40 cellular contexts compared by ENCODE assay signal in genomic region chr17:35144840-35145239, GRCh38. TPM values are rescaled to one million over a fixed set of nuclear protein-coding genes. Genes with fewer than 3 reads are reported as not detected.
"Had no signal": no experiment of that assay in that cellular context is flagged by ENCODE, and none has a peak within 500 bp of the region (broad histone marks: within the 10 kb centered on the region; RNA-seq: fewer than 3 reads in every experiment).

No MANE protein-coding gene starts in this region.

- H3K27ac ChIP-seq: adrenal gland, body of pancreas, brain microvascular endothelial cell, breast epithelium, VCaP had no signal

- H3K9me3 ChIP-seq: adrenal gland, body of pancreas, breast epithelium had no signal

- H3K4me1 Mint-ChIP-seq: activated T-helper 17 cell treated with anti-CD3 and anti-CD28 coated beads, Interleukin-2, amount 50 U/mL, for 72 hours had no signal

- DNase-seq: activated B cell treated with CpG ODN at 0.5 μM for 24 hours; activated CD4-positive, alpha-beta memory T cell treated with anti-CD3 and anti-CD28 coated beads for 36 hours; activated CD4-positive, alpha-beta T cell treated with anti-CD3 and anti-CD28 coated beads for 4 hours; activated CD4-positive, alpha-beta T cell treated with anti-CD3 and anti-CD28 coated beads, Interleukin-2, amount 10 ng/mL, durations not matched to agents 24 days and 14 days; activated CD4-positive, alpha-beta T cell treated with anti-CD3 and anti-CD28 coated beads, Interleukin-2, amount 50 U/mL, for 1 hour; activated CD4-positive, alpha-beta T cell treated with anti-CD3 and anti-CD28 coated beads, Interleukin-2, amount 50 U/mL, for 4 hours; activated CD4-positive, CD25-positive, alpha-beta regulatory T cell treated with anti-CD3 and anti-CD28 coated beads, Interleukin-2, amount 50 U/mL, for 72 hours; activated CD8-positive, alpha-beta memory T cell treated with anti-CD3 and anti-CD28 coated beads, Interleukin-2, amount 50 U/mL, for 4 hours; activated CD8-positive, alpha-beta T cell treated with anti-CD3 and anti-CD28 coated beads for 36 hours; activated effector memory CD4-positive, alpha-beta T cell treated with anti-CD3 and anti-CD28 coated beads, Interleukin-2, amount 50 U/mL, for 16 hours; activated gamma-delta T cell treated with Interleukin-2 at 50 U/mL for 16 hours; activated naive CD4-positive, alpha-beta T cell; activated naive CD4-positive, alpha-beta T cell treated with anti-CD3 and anti-CD28 coated beads for 36 hours; activated naive CD4-positive, alpha-beta T cell treated with anti-CD3 and anti-CD28 coated beads, Interleukin-2, amount 50 U/mL, for 16 hours; activated naive CD8-positive, alpha-beta T cell treated with anti-CD3 and anti-CD28 coated beads for 36 hours; activated T-cell treated with anti-CD3 and anti-CD28 coated beads for 4 hours; activated T-cell treated with anti-CD3 and anti-CD28 coated beads, Interleukin-2, amount 50 U/mL, for 1 hour; activated T-cell treated with anti-CD3 and anti-CD28 coated beads, Interleukin-2, amount 50 U/mL, for 4 hours; activated T-cell treated with anti-CD3 and anti-CD28 coated beads, Interleukin-2, amount 50 U/mL, for 72 hours; adrenal gland; amniotic stem cell; aorta; body of pancreas; brain microvascular endothelial cell; caudate nucleus; cerebellar nuclear complex; T-cell; T-helper 2 cell; T-helper 9 cell had no signal

- H3K27me3 Mint-ChIP-seq: activated CD4-positive, alpha-beta memory T cell treated with anti-CD3 and anti-CD28 coated beads for 36 hours; activated CD4-positive, alpha-beta T cell treated with anti-CD3 and anti-CD28 coated beads, Interleukin-2, amount 10 ng/mL, durations not matched to agents 24 days and 14 days; activated CD8-positive, alpha-beta T cell treated with anti-CD3 and anti-CD28 coated beads for 36 hours; activated naive CD8-positive, alpha-beta T cell treated with anti-CD3 and anti-CD28 coated beads for 36 hours; activated T-helper 17 cell treated with anti-CD3 and anti-CD28 coated beads, Interleukin-2, amount 50 U/mL, for 72 hours; central memory CD8-positive, alpha-beta T cell; T-cell had no signal

- H3K27ac Mint-ChIP-seq: activated B cell treated with CpG ODN at 0.5 μM for 24 hours; activated CD4-positive, alpha-beta memory T cell treated with anti-CD3 and anti-CD28 coated beads for 36 hours; activated CD4-positive, alpha-beta T cell treated with anti-CD3 and anti-CD28 coated beads, Interleukin-2, amount 10 ng/mL, durations not matched to agents 24 days and 14 days; activated CD8-positive, alpha-beta T cell treated with anti-CD3 and anti-CD28 coated beads for 36 hours; activated naive CD4-positive, alpha-beta T cell treated with anti-CD3 and anti-CD28 coated beads for 36 hours; activated naive CD4-positive, alpha-beta T cell treated with anti-CD3 and anti-CD28 coated beads, Interleukin-2, amount 50 U/mL, for 72 hours; activated naive CD8-positive, alpha-beta T cell treated with anti-CD3 and anti-CD28 coated beads for 36 hours; activated T-cell treated with anti-CD3 and anti-CD28 coated beads, Interleukin-2, amount 50 U/mL, for 72 hours; activated T-helper 1 cell treated with anti-CD3 and anti-CD28 coated beads, Interleukin-12 subunit alpha, Interleukin-12 subunit beta, Interleukin-2, Interleukin-4 antibody, amounts not matched to agents 30 ng/mL and 10 ng/mL and 1 ng/mL, durations not matched to agents 14 hours and 24 hours and 36 hours; activated T-helper 17 cell treated with anti-CD3 and anti-CD28 coated beads, Interleukin-2, amount 50 U/mL, for 72 hours; T-cell; T-helper 2 cell treated with Interferon-gamma antibody and Interleukin-4, amounts not matched to agents 5 μg/mL and 100 μg/mL, for 36 hours had no signal

- FAIRE-seq: astrocyte, TTC549 had no signal

- H3K36me3 ChIP-seq: adrenal gland, brain microvascular endothelial cell, breast epithelium had no signal

- H3K4me3 ChIP-seq: adrenal gland, body of pancreas, breast epithelium had no signal

- H3K36me3 Mint-ChIP-seq: activated CD4-positive, alpha-beta memory T cell treated with anti-CD3 and anti-CD28 coated beads for 36 hours; T-cell had no signal

- H3K4me3 Mint-ChIP-seq: activated B cell treated with CpG ODN at 0.5 μM for 24 hours; activated CD4-positive, alpha-beta memory T cell treated with anti-CD3 and anti-CD28 coated beads for 36 hours; activated CD4-positive, alpha-beta T cell treated with anti-CD3 and anti-CD28 coated beads, Interleukin-2, amount 10 ng/mL, durations not matched to agents 24 days and 14 days; activated CD8-positive, alpha-beta T cell treated with anti-CD3 and anti-CD28 coated beads for 36 hours; activated naive CD4-positive, alpha-beta T cell treated with anti-CD3 and anti-CD28 coated beads for 36 hours; activated naive CD8-positive, alpha-beta T cell treated with anti-CD3 and anti-CD28 coated beads for 36 hours; activated T-cell treated with anti-CD3 and anti-CD28 coated beads, Interleukin-2, amount 50 U/mL, for 4 hours; activated T-cell treated with anti-CD3 and anti-CD28 coated beads, Interleukin-2, amount 50 U/mL, for 72 hours; activated T-helper 1 cell treated with anti-CD3 and anti-CD28 coated beads, Interleukin-12 subunit alpha, Interleukin-12 subunit beta, Interleukin-2, Interleukin-4 antibody, amounts not matched to agents 30 ng/mL and 10 ng/mL and 1 ng/mL, durations not matched to agents 14 hours and 24 hours and 36 hours; activated T-helper 17 cell treated with anti-CD3 and anti-CD28 coated beads, Interleukin-2, amount 50 U/mL, for 72 hours; central memory CD8-positive, alpha-beta T cell; T-cell; T-helper 2 cell treated with Interferon-gamma antibody and Interleukin-4, amounts not matched to agents 5 μg/mL and 100 μg/mL, for 36 hours had no signal

- H3K27me3 ChIP-seq: adrenal gland, body of pancreas, brain microvascular endothelial cell, breast epithelium had no signal

- ATAC-seq: activated CD8-positive, alpha-beta T cell treated with anti-CD3 and anti-CD28 coated beads for 36 hours; activated naive CD4-positive, alpha-beta T cell treated with anti-CD3 and anti-CD28 coated beads, Interleukin-2, amount 50 U/mL, for 72 hours; activated T-cell treated with anti-CD3 and anti-CD28 coated beads, Interleukin-2, amount 50 U/mL, for 4 hours; activated T-cell treated with anti-CD3 and anti-CD28 coated beads, Interleukin-2, amount 50 U/mL, for 72 hours; activated T-helper 17 cell treated with anti-CD3 and anti-CD28 coated beads, Interleukin-2, amount 50 U/mL, for 72 hours; body of pancreas; T-cell had no signal

- H3K9me3 Mint-ChIP-seq: activated B cell treated with CpG ODN at 0.5 μM for 24 hours; activated CD4-positive, alpha-beta memory T cell treated with anti-CD3 and anti-CD28 coated beads for 36 hours; activated CD4-positive, alpha-beta T cell treated with anti-CD3 and anti-CD28 coated beads, Interleukin-2, amount 10 ng/mL, durations not matched to agents 24 days and 14 days; activated CD8-positive, alpha-beta T cell treated with anti-CD3 and anti-CD28 coated beads for 36 hours; activated naive CD4-positive, alpha-beta T cell treated with anti-CD3 and anti-CD28 coated beads for 36 hours; activated naive CD4-positive, alpha-beta T cell treated with anti-CD3 and anti-CD28 coated beads, Interleukin-2, amount 50 U/mL, for 72 hours; activated naive CD8-positive, alpha-beta T cell treated with anti-CD3 and anti-CD28 coated beads for 36 hours; activated T-cell treated with anti-CD3 and anti-CD28 coated beads, Interleukin-2, amount 50 U/mL, for 4 hours; activated T-cell treated with anti-CD3 and anti-CD28 coated beads, Interleukin-2, amount 50 U/mL, for 72 hours; activated T-helper 1 cell treated with anti-CD3 and anti-CD28 coated beads, Interleukin-12 subunit alpha, Interleukin-12 subunit beta, Interleukin-2, Interleukin-4 antibody, amounts not matched to agents 30 ng/mL and 10 ng/mL and 1 ng/mL, durations not matched to agents 14 hours and 24 hours and 36 hours; activated T-helper 17 cell treated with anti-CD3 and anti-CD28 coated beads, Interleukin-2, amount 50 U/mL, for 72 hours; central memory CD8-positive, alpha-beta T cell; T-cell; T-helper 2 cell treated with Interferon-gamma antibody and Interleukin-4, amounts not matched to agents 5 μg/mL and 100 μg/mL, for 36 hours had no signal

RNA-seq across cellular contexts. Expression of gene UNC45B, which starts 2.8 kb away (rescaled TPM):
- total RNA-seq: activated B cell treated with CpG ODN at 0.5 μM for 24 hours; activated CD4-positive, alpha-beta T cell treated with anti-CD3 and anti-CD28 coated beads, Interleukin-2, amount 10 ng/mL, durations not matched to agents 24 days and 14 days; activated CD8-positive, alpha-beta memory T cell treated with anti-CD3 and anti-CD28 coated beads for 36 hours; activated T-cell treated with anti-CD3 and anti-CD28 coated beads, Interleukin-2, amount 50 U/mL, for 4 hours; activated T-helper 1 cell treated with anti-CD3 and anti-CD28 coated beads, Interleukin-12 subunit alpha, Interleukin-12 subunit beta, Interleukin-2, Interleukin-4 antibody, amounts not matched to agents 30 ng/mL and 10 ng/mL and 1 ng/mL, durations not matched to agents 14 hours and 24 hours and 36 hours; activated T-helper 17 cell treated with anti-CD3 and anti-CD28 coated beads, Interleukin-2, amount 50 U/mL, for 72 hours; aorta; body of pancreas; breast epithelium had no signal

RNA-seq across cellular contexts. Expression of gene FNDC8, which starts 23.4 kb away (rescaled TPM):
- total RNA-seq: activated B cell treated with CpG ODN at 0.5 μM for 24 hours; activated CD4-positive, alpha-beta memory T cell treated with anti-CD3 and anti-CD28 coated beads for 36 hours; activated CD4-positive, alpha-beta T cell treated with anti-CD3 and anti-CD28 coated beads, Interleukin-2, amount 10 ng/mL, durations not matched to agents 24 days and 14 days; activated CD8-positive, alpha-beta memory T cell treated with anti-CD3 and anti-CD28 coated beads for 36 hours; activated CD8-positive, alpha-beta T cell treated with anti-CD3 and anti-CD28 coated beads for 36 hours; activated naive CD4-positive, alpha-beta T cell treated with anti-CD3 and anti-CD28 coated beads for 36 hours; activated naive CD4-positive, alpha-beta T cell treated with anti-CD3 and anti-CD28 coated beads, Interleukin-2, amount 50 U/mL, for 72 hours; activated naive CD8-positive, alpha-beta T cell treated with anti-CD3 and anti-CD28 coated beads for 36 hours; activated T-cell treated with anti-CD3 and anti-CD28 coated beads, Interleukin-2, amount 50 U/mL, for 4 hours; activated T-cell treated with anti-CD3 and anti-CD28 coated beads, Interleukin-2, amount 50 U/mL, for 72 hours; activated T-helper 1 cell treated with anti-CD3 and anti-CD28 coated beads, Interleukin-12 subunit alpha, Interleukin-12 subunit beta, Interleukin-2, Interleukin-4 antibody, amounts not matched to agents 30 ng/mL and 10 ng/mL and 1 ng/mL, durations not matched to agents 14 hours and 24 hours and 36 hours; activated T-helper 17 cell treated with anti-CD3 and anti-CD28 coated beads, Interleukin-2, amount 50 U/mL, for 72 hours; adrenal gland; aorta; astrocyte; body of pancreas; breast epithelium; T-cell had no signal
- polyA plus RNA-seq: adrenal gland, aorta had no signal

RNA-seq across cellular contexts. Expression of gene SLC35G3, which starts 49.4 kb away (rescaled TPM):
- total RNA-seq: activated CD4-positive, alpha-beta memory T cell treated with anti-CD3 and anti-CD28 coated beads for 36 hours; activated CD4-positive, alpha-beta T cell treated with anti-CD3 and anti-CD28 coated beads, Interleukin-2, amount 10 ng/mL, durations not matched to agents 24 days and 14 days; activated CD8-positive, alpha-beta memory T cell treated with anti-CD3 and anti-CD28 coated beads for 36 hours; activated CD8-positive, alpha-beta T cell treated with anti-CD3 and anti-CD28 coated beads for 36 hours; activated naive CD4-positive, alpha-beta T cell treated with anti-CD3 and anti-CD28 coated beads for 36 hours; activated naive CD4-positive, alpha-beta T cell treated with anti-CD3 and anti-CD28 coated beads, Interleukin-2, amount 50 U/mL, for 72 hours; activated naive CD8-positive, alpha-beta T cell treated with anti-CD3 and anti-CD28 coated beads for 36 hours; activated T-cell treated with anti-CD3 and anti-CD28 coated beads, Interleukin-2, amount 50 U/mL, for 4 hours; activated T-cell treated with anti-CD3 and anti-CD28 coated beads, Interleukin-2, amount 50 U/mL, for 72 hours; activated T-helper 1 cell treated with anti-CD3 and anti-CD28 coated beads, Interleukin-12 subunit alpha, Interleukin-12 subunit beta, Interleukin-2, Interleukin-4 antibody, amounts not matched to agents 30 ng/mL and 10 ng/mL and 1 ng/mL, durations not matched to agents 14 hours and 24 hours and 36 hours; activated T-helper 17 cell treated with anti-CD3 and anti-CD28 coated beads, Interleukin-2, amount 50 U/mL, for 72 hours; adrenal gland; aorta; astrocyte; body of pancreas; breast epithelium; T-cell; T-helper 1 cell treated with Interleukin-12 subunit alpha and Interleukin-12 subunit beta and Interleukin-4 antibody, amounts not matched to agents 30 ng/mL and 1 ng/mL, for 36 hours had no signal
- polyA plus RNA-seq: adrenal gland, aorta had no signal
